23 cellular contexts compared by ENCODE assay signal in the genomic region with DNA sequence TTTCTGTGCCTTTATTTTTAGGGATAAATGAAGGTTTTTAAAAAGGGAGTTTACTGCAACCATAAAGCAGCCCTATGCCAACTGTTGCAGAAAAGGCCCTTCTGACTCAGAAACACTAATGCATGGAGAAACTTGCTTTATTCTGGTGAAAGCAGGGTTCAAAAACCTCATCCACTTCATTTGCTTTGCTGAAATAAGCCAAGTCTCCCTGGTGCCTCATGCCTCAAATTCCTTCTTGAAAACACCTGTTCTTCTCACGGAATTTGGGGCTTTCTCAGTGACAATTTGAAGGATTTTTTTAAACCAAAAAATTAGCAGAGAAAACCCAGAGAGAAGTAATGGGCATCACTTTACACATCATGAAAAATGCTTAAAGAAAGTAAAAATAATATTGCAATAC.
"Had no signal": no experiment of that assay in that cellular context is flagged by ENCODE, and none has a peak within 500 bp of the region (broad histone marks: within the 10 kb centered on the region; RNA-seq: fewer than 3 reads in every experiment).

No MANE protein-coding gene starts in this region.

- H3K4me1 Mint-ChIP-seq: activated naive CD8-positive, alpha-beta T cell treated with anti-CD3 and anti-CD28 coated beads, Interleukin-2, amount 10 ng/mL, durations not matched to agents 7 days and 5 days; memory B cell; naive B cell; stimulated activated naive B cell treated with anti-CD40 and anti-IgM and Interleukin-4, amounts not matched to agents 10 μg/mL and 1 μg/mL and 100 μg/mL, for 72 hours; T-helper 17 cell had no signal

- H3K4me3 Mint-ChIP-seq: activated CD4-positive, alpha-beta memory T cell treated with anti-CD3 and anti-CD28 coated beads for 36 hours; activated naive CD8-positive, alpha-beta T cell treated with anti-CD3 and anti-CD28 coated beads, Interleukin-2, amount 10 ng/mL, durations not matched to agents 7 days and 5 days; brain; effector memory CD8-positive, alpha-beta T cell; memory B cell; naive B cell; neural crest cell; stimulated activated naive B cell treated with anti-CD40 and anti-IgM and Interleukin-4, amounts not matched to agents 10 μg/mL and 1 μg/mL and 100 μg/mL, for 72 hours; T-helper 17 cell had no signal

- H3K27me3 ChIP-seq: esophagus muscularis mucosa, gastrocnemius medialis, sigmoid colon, upper lobe of left lung had no signal

- H3K4me1 ChIP-seq: gastrocnemius medialis, upper lobe of left lung had no signal

- H3K9me3 ChIP-seq: esophagus muscularis mucosa, gastrocnemius medialis, sigmoid colon, upper lobe of left lung had no signal

- H3K27me3 Mint-ChIP-seq: activated CD4-positive, alpha-beta memory T cell treated with anti-CD3 and anti-CD28 coated beads for 36 hours; activated naive CD8-positive, alpha-beta T cell treated with anti-CD3 and anti-CD28 coated beads, Interleukin-2, amount 10 ng/mL, durations not matched to agents 7 days and 5 days; brain; effector memory CD8-positive, alpha-beta T cell; memory B cell; naive B cell; stimulated activated naive B cell treated with anti-CD40 and anti-IgM and Interleukin-4, amounts not matched to agents 10 μg/mL and 1 μg/mL and 100 μg/mL, for 72 hours; T-helper 17 cell had no signal

- H3K9me3 Mint-ChIP-seq: activated naive CD8-positive, alpha-beta T cell treated with anti-CD3 and anti-CD28 coated beads, Interleukin-2, amount 10 ng/mL, durations not matched to agents 7 days and 5 days; brain; neural crest cell; stimulated activated naive B cell treated with anti-CD40 and anti-IgM and Interleukin-4, amounts not matched to agents 10 μg/mL and 1 μg/mL and 100 μg/mL, for 72 hours had no signal

- DNase-seq: activated CD4-positive, alpha-beta memory T cell treated with anti-CD3 and anti-CD28 coated beads for 36 hours; activated CD4-positive, alpha-beta T cell treated with anti-CD3 and anti-CD28 coated beads for 48 hours; activated naive CD4-positive, alpha-beta T cell treated with Interleukin-2 at 50 U/mL for 16 hours; activated naive CD8-positive, alpha-beta T cell treated with anti-CD3 and anti-CD28 coated beads, Interleukin-2, amount 10 ng/mL, durations not matched to agents 7 days and 5 days; activated T-cell treated with anti-CD3 and anti-CD28 coated beads, Interleukin-2, amount 50 U/mL, for 48 hours; amniotic stem cell; central memory CD4-positive, alpha-beta T cell; effector memory CD8-positive, alpha-beta T cell; gastrocnemius medialis; head of caudate nucleus; islet precursor cell; left cardiac atrium; naive B cell; sigmoid colon; stimulated activated CD4-positive, alpha-beta T cell treated with anti-CD3 and anti-CD28 coated beads, Interleukin-2, amount 100 ng/mL, for 48 hours; stimulated activated CD8-positive, alpha-beta memory T cell treated with anti-CD3 and anti-CD28 coated beads, Interleukin-4, amount 100 ng/mL, for 48 hours; stimulated activated naive B cell treated with anti-CD40 and anti-IgM and Interleukin-4, amounts not matched to agents 10 μg/mL and 1 μg/mL and 100 μg/mL, for 72 hours; T-helper 17 cell; upper lobe of left lung had no signal

- H3K27ac ChIP-seq: esophagus muscularis mucosa, gastrocnemius medialis, upper lobe of left lung had no signal

- H3K27ac Mint-ChIP-seq: activated CD4-positive, alpha-beta memory T cell treated with anti-CD3 and anti-CD28 coated beads for 36 hours; activated naive CD8-positive, alpha-beta T cell treated with anti-CD3 and anti-CD28 coated beads, Interleukin-2, amount 10 ng/mL, durations not matched to agents 7 days and 5 days; effector memory CD8-positive, alpha-beta T cell; memory B cell; naive B cell; stimulated activated naive B cell treated with anti-CD40 and anti-IgM and Interleukin-4, amounts not matched to agents 10 μg/mL and 1 μg/mL and 100 μg/mL, for 72 hours; T-helper 17 cell had no signal

- H3K36me3 ChIP-seq: esophagus muscularis mucosa, gastrocnemius medialis, sigmoid colon, upper lobe of left lung had no signal

- H3K4me3 ChIP-seq: esophagus muscularis mucosa, gastrocnemius medialis, sigmoid colon, upper lobe of left lung had no signal

- H3K36me3 Mint-ChIP-seq: activated CD4-positive, alpha-beta memory T cell treated with anti-CD3 and anti-CD28 coated beads for 36 hours; activated naive CD8-positive, alpha-beta T cell treated with anti-CD3 and anti-CD28 coated beads, Interleukin-2, amount 10 ng/mL, durations not matched to agents 7 days and 5 days; brain; memory B cell; naive B cell; stimulated activated naive B cell treated with anti-CD40 and anti-IgM and Interleukin-4, amounts not matched to agents 10 μg/mL and 1 μg/mL and 100 μg/mL, for 72 hours had no signal
